Comparison of ENCODE assay signal across 21 cellular contexts in genomic region chr17:3974980-3975379, GRCh38. TPM values are rescaled to one million over a fixed set of nuclear protein-coding genes. Genes with fewer than 3 reads are reported as not detected.
"Had no signal": no experiment of that assay in that cellular context is flagged by ENCODE, and none has a peak within 500 bp of the region (broad histone marks: within the 10 kb centered on the region; RNA-seq: fewer than 3 reads in every experiment).

No MANE protein-coding gene starts in this region.

- H3K27ac Mint-ChIP-seq: activated CD4-positive, alpha-beta memory T cell treated with anti-CD3 and anti-CD28 coated beads, Interleukin-2, amount 10 ng/mL, durations not matched to agents 7 days and 5 days; activated T-cell treated with anti-CD3 and anti-CD28 coated beads, Interleukin-2, amount 50 U/mL, for 72 hours; stimulated activated effector memory CD8-positive, alpha-beta T cell treated with anti-CD3 and anti-CD28 coated beads, Interleukin-12 subunit alpha, Interleukin-12 subunit beta, amount 100 ng/mL, for 72 hours; stimulated activated naive CD8-positive, alpha-beta T cell treated with anti-CD3 and anti-CD28 coated beads, Interleukin-15, amount 100 ng/mL, for 72 hours; T-helper 17 cell had no signal

- DNase-seq: activated CD4-positive, alpha-beta memory T cell treated with anti-CD3 and anti-CD28 coated beads, Interleukin-2, amount 10 ng/mL, durations not matched to agents 7 days and 5 days; activated CD4-positive, alpha-beta T cell treated with anti-CD3 and anti-CD28 coated beads for 48 hours; activated naive CD4-positive, alpha-beta T cell treated with anti-CD3 and anti-CD28 coated beads, Interleukin-2, amount 10 ng/mL, durations not matched to agents 7 days and 5 days; activated T-cell treated with anti-CD3 and anti-CD28 coated beads, Interleukin-2, amount 50 U/mL, for 72 hours; amygdala; dermis blood vessel endothelial cell; effector CD8-positive, alpha-beta T cell; foreskin melanocyte; hippocampal formation; mesenchymal stem cell; occipital lobe; retina; stimulated activated naive CD8-positive, alpha-beta T cell treated with anti-CD3 and anti-CD28 coated beads, Interleukin-15, amount 100 ng/mL, for 72 hours; SW 1271; T-helper 17 cell had no signal

- H3K27me3 ChIP-seq: vagina had no signal

- H3K36me3 ChIP-seq: suprapubic skin, tibial nerve, vagina had no signal

- H3K27ac ChIP-seq: suprapubic skin, tibial nerve, vagina had no signal

- H3K4me3 Mint-ChIP-seq: activated CD4-positive, alpha-beta memory T cell treated with anti-CD3 and anti-CD28 coated beads, Interleukin-2, amount 10 ng/mL, durations not matched to agents 7 days and 5 days; activated naive CD4-positive, alpha-beta T cell treated with anti-CD3 and anti-CD28 coated beads, Interleukin-2, amount 10 ng/mL, durations not matched to agents 7 days and 5 days; activated T-cell treated with anti-CD3 and anti-CD28 coated beads, Interleukin-2, amount 50 U/mL, for 72 hours; stimulated activated effector memory CD8-positive, alpha-beta T cell treated with anti-CD3 and anti-CD28 coated beads, Interleukin-12 subunit alpha, Interleukin-12 subunit beta, amount 100 ng/mL, for 72 hours; stimulated activated naive CD8-positive, alpha-beta T cell treated with anti-CD3 and anti-CD28 coated beads, Interleukin-15, amount 100 ng/mL, for 72 hours; T-helper 17 cell had no signal

- H3K9me3 ChIP-seq: suprapubic skin, vagina had no signal

- H3K4me3 ChIP-seq: suprapubic skin, tibial nerve, vagina had no signal

- H3K27me3 Mint-ChIP-seq: stimulated activated naive CD8-positive, alpha-beta T cell treated with anti-CD3 and anti-CD28 coated beads, Interleukin-15, amount 100 ng/mL, for 72 hours; T-helper 17 cell had no signal

- H3K36me3 Mint-ChIP-seq: stimulated activated effector memory CD8-positive, alpha-beta T cell treated with anti-CD3 and anti-CD28 coated beads, Interleukin-12 subunit alpha, Interleukin-12 subunit beta, amount 100 ng/mL, for 72 hours had no signal

- ATAC-seq: activated T-cell treated with anti-CD3 and anti-CD28 coated beads, Interleukin-2, amount 50 U/mL, for 72 hours; esophagus mucosa; stimulated activated effector memory CD8-positive, alpha-beta T cell treated with anti-CD3 and anti-CD28 coated beads, Interleukin-12 subunit alpha, Interleukin-12 subunit beta, amount 100 ng/mL, for 72 hours; stimulated activated naive CD8-positive, alpha-beta T cell treated with anti-CD3 and anti-CD28 coated beads, Interleukin-15, amount 100 ng/mL, for 72 hours; T-helper 17 cell had no signal

RNA-seq across cellular contexts. Expression of gene ATP2A3, which starts 10.7 kb away (rescaled TPM):
- total RNA-seq: dermis blood vessel endothelial cell had no signal
- polyA plus RNA-seq: neural cell had no signal

RNA-seq across cellular contexts. Expression of gene P2RX1, which starts 58.7 kb away (rescaled TPM):
- total RNA-seq: dermis blood vessel endothelial cell, occipital lobe had no signal
- polyA plus RNA-seq: neural cell had no signal
